ENCODE assay signal across 17 cellular contexts in genomic region chr12:57593187-57593586, GRCh38. TPM values are rescaled to one million over a fixed set of nuclear protein-coding genes. Genes with fewer than 3 reads are reported as not detected.
"Had no signal": no experiment of that assay in that cellular context is flagged by ENCODE, and none has a peak within 500 bp of the region (broad histone marks: within the 10 kb centered on the region; RNA-seq: fewer than 3 reads in every experiment).

No MANE protein-coding gene starts in this region.

- ATAC-seq: activated T-helper 17 cell treated with anti-CD3 and anti-CD28 coated beads, Interleukin-2, amount 50 U/mL, for 72 hours; gastrocnemius medialis; heart right ventricle; left ventricle myocardium superior; right lobe of liver; stimulated activated memory B cell treated with anti-CD40 and anti-IgM and Interleukin-4, amounts not matched to agents 10 μg/mL and 1 μg/mL and 100 μg/mL, for 72 hours had no signal

- H3K36me3 ChIP-seq: colonic mucosa, prostate gland had no signal

- H3K27me3 ChIP-seq: colonic mucosa, gastrocnemius medialis, right lobe of liver, tibial nerve had no signal

- H3K4me3 Mint-ChIP-seq: stimulated activated memory B cell treated with anti-CD40 and anti-IgM and Interleukin-4, amounts not matched to agents 10 μg/mL and 1 μg/mL and 100 μg/mL, for 72 hours had no signal

- H3K9me3 ChIP-seq: colonic mucosa, gastrocnemius medialis, heart right ventricle, prostate gland, right lobe of liver, tibial nerve had no signal

- H3K4me3 ChIP-seq: colonic mucosa, gastrocnemius medialis, prostate gland, right lobe of liver, tibial nerve had no signal

- H3K27me3 Mint-ChIP-seq: activated naive CD4-positive, alpha-beta T cell treated with anti-CD3 and anti-CD28 coated beads, Interleukin-2, amount 50 U/mL, for 24 hours; activated T-helper 17 cell treated with anti-CD3 and anti-CD28 coated beads, Interleukin-2, amount 50 U/mL, for 72 hours; stimulated activated memory B cell treated with anti-CD40 and anti-IgM and Interleukin-4, amounts not matched to agents 10 μg/mL and 1 μg/mL and 100 μg/mL, for 72 hours had no signal

- H3K27ac Mint-ChIP-seq: stimulated activated memory B cell treated with anti-CD40 and anti-IgM and Interleukin-4, amounts not matched to agents 10 μg/mL and 1 μg/mL and 100 μg/mL, for 72 hours had no signal

- H3K9me3 Mint-ChIP-seq: activated naive CD4-positive, alpha-beta T cell treated with anti-CD3 and anti-CD28 coated beads, Interleukin-2, amount 50 U/mL, for 24 hours; activated T-helper 17 cell treated with anti-CD3 and anti-CD28 coated beads, Interleukin-2, amount 50 U/mL, for 72 hours; stimulated activated memory B cell treated with anti-CD40 and anti-IgM and Interleukin-4, amounts not matched to agents 10 μg/mL and 1 μg/mL and 100 μg/mL, for 72 hours had no signal

- DNase-seq: activated CD4-positive, alpha-beta T cell treated with anti-CD3 and anti-CD28 coated beads, Interleukin-2, amount 50 U/mL, for 1 hour; activated CD4-positive, CD25-positive, alpha-beta regulatory T cell; activated T-cell treated with anti-CD3 and anti-CD28 coated beads for 4 hours; colonic mucosa; effector CD8-positive, alpha-beta T cell; gastrocnemius medialis; heart right ventricle; left ventricle myocardium superior; right lobe of liver; T-helper 2 cell had no signal

- H3K4me1 ChIP-seq: colonic mucosa had no signal

- H3K27ac ChIP-seq: colonic mucosa, gastrocnemius medialis, heart right ventricle, prostate gland, right lobe of liver, tibial nerve had no signal

RNA-seq across cellular contexts. Expression of gene KIF5A, which starts 43.3 kb away (rescaled TPM):
- total RNA-seq: mesenteric fat pad, myocyte had no signal
